In genomic region chr10:79144341-79145173, GRCh38 we compare ENCODE assay signal across 1 cellular context.
TF ChIP-seq lines count a peak whose summit lies in the region.

No MANE protein-coding gene starts in this region.

TF ChIP-seq in SK-N-SH, 30 proteins besides CTCF, POLR2A, EP300 and RAD21 (continued from another document):
- TF ChIP-seq, protein P1, sequence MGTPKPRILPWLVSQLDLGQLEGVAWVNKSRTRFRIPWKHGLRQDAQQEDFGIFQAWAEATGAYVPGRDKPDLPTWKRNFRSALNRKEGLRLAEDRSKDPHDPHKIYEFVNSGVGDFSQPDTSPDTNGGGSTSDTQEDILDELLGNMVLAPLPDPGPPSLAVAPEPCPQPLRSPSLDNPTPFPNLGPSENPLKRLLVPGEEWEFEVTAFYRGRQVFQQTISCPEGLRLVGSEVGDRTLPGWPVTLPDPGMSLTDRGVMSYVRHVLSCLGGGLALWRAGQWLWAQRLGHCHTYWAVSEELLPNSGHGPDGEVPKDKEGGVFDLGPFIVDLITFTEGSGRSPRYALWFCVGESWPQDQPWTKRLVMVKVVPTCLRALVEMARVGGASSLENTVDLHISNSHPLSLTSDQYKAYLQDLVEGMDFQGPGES (IDR thresholded peaks at IDR 0.05; ENCODE audit: low read depth, low read length), result no peak
- TF ChIP-seq EZH2phosphoT487 (IDR thresholded peaks at IDR 0.05; ENCODE audit: borderline replicate concordance, low read depth), result no peak
- TF ChIP-seq USF2 (IDR thresholded peaks at IDR 0.05; ENCODE audit: borderline replicate concordance, low read depth, low read length), result no peak
- TF ChIP-seq SMC3 (IDR thresholded peaks at IDR 0.05; ENCODE audit: low read depth, low read length), result no peak
- no peak for TF ChIP-seq FOXM1 (IDR thresholded peaks at IDR 0.05; ENCODE audit: low read depth)
- no peak for TF ChIP-seq MEF2A (IDR thresholded peaks at IDR 0.05; ENCODE audit: borderline replicate concordance, low read depth)
- no peak for TF ChIP-seq NRF1 (IDR thresholded peaks at IDR 0.05; ENCODE audit: low read depth, low read length)
TF ChIP-seq in SK-N-SH: peak in this region for 0.
